7 cellular contexts compared by ENCODE assay signal in genomic region chr16:70440112-70440692, GRCh38. TPM values are rescaled to one million over a fixed set of nuclear protein-coding genes. Genes with fewer than 3 reads are reported as not detected.
A peak's percentile ranks its signal among the peaks of the same experiment; 100 is the strongest.
DNase-seq lines count a peak whose midpoint lies in the region; ATAC-seq and TF ChIP-seq lines count a peak whose summit lies in the region.
"Not testable (repeated sequence)": the region's sequence is repeated elsewhere in the genome, so short reads cannot be mapped to it uniquely, and the experiment has no call there.

No MANE protein-coding gene starts in this region.

- peak overlapping the region; percentile 88 for H2AFZ ChIP-seq in GM23248

- H4K20me1 ChIP-seq in GM23248 (ENCODE audit: insufficient read depth), result not testable (repeated sequence)

- H3K36me3 Mint-ChIP-seq in T-helper 1 cell treated with Interleukin-12 subunit alpha and Interleukin-12 subunit beta and Interleukin-4 antibody, amounts not matched to agents 30 μg/mL and 1 μg/mL, for 36 hours (ENCODE audit: low read depth); activated T-helper 1 cell treated with anti-CD3 and anti-CD28 coated beads, Interleukin-12 subunit alpha, Interleukin-12 subunit beta, Interleukin-2, Interleukin-4 antibody, amounts not matched to agents 30 ng/mL and 10 ng/mL and 1 ng/mL, durations not matched to agents 14 hours and 24 hours and 36 hours (ENCODE audit: low read depth); memory B cell: not testable (repeated sequence)

- not testable (repeated sequence) for H3K4me3 ChIP-seq in GM23248, colonic mucosa
- H3K4me3 ChIP-seq in neutrophil (ENCODE audit: low read depth in 1 of 2, low read length in 1 of 2), result peak overlapping the region in 1 of 2 experiments; percentile 87

- not testable (repeated sequence) for H3K27me3 ChIP-seq in GM23248 (replicated peaks; ENCODE audit: insufficient read depth); colonic mucosa; neutrophil

- not testable (repeated sequence) for H3K27ac ChIP-seq in GM23248
- H3K27ac ChIP-seq in colonic mucosa (peak overlapping the region; percentile 68), neutrophil (peak overlapping the region; percentile 82)

- H3K4me1 ChIP-seq in GM23248 (ENCODE audit: insufficient read depth) (peaks cover 22% of the 10 kb centered on the region), neutrophil (ENCODE audit: control insufficient read depth in 1 of 2, insufficient read depth in 1 of 2, low read depth in 1 of 2, low read length in 1 of 2) (peaks cover 23 to 31% of the 10 kb centered on the region in 2 experiments)
- H3K4me1 ChIP-seq in colonic mucosa, result not testable (repeated sequence)

- not testable (repeated sequence) for H3K9me2 ChIP-seq in GM23248 (ENCODE audit: insufficient read depth)

- in situ Hi-C loops in GM23248 (cut with MboI), result not testable (repeated sequence)

- H3K27me3 Mint-ChIP-seq in T-helper 1 cell treated with Interleukin-12 subunit alpha and Interleukin-12 subunit beta and Interleukin-4 antibody, amounts not matched to agents 30 μg/mL and 1 μg/mL, for 36 hours (ENCODE audit: low read depth); activated T-helper 1 cell treated with anti-CD3 and anti-CD28 coated beads, Interleukin-12 subunit alpha, Interleukin-12 subunit beta, Interleukin-2, Interleukin-4 antibody, amounts not matched to agents 30 ng/mL and 10 ng/mL and 1 ng/mL, durations not matched to agents 14 hours and 24 hours and 36 hours (ENCODE audit: insufficient read depth); memory B cell: not testable (repeated sequence)

- intact Hi-C loops in activated T-helper 1 cell treated with anti-CD3 and anti-CD28 coated beads, Interleukin-12 subunit alpha, Interleukin-12 subunit beta, Interleukin-2, Interleukin-4 antibody, amounts not matched to agents 30 ng/mL and 10 ng/mL and 1 ng/mL, durations not matched to agents 14 hours and 24 hours and 36 hours (cut with micrococcal nuclease); colonic mucosa (cut with DNase I): not testable (repeated sequence)

- not testable (repeated sequence) for H3K27ac Mint-ChIP-seq in T-helper 1 cell treated with Interleukin-12 subunit alpha and Interleukin-12 subunit beta and Interleukin-4 antibody, amounts not matched to agents 30 μg/mL and 1 μg/mL, for 36 hours; activated T-helper 1 cell treated with anti-CD3 and anti-CD28 coated beads, Interleukin-12 subunit alpha, Interleukin-12 subunit beta, Interleukin-2, Interleukin-4 antibody, amounts not matched to agents 30 ng/mL and 10 ng/mL and 1 ng/mL, durations not matched to agents 14 hours and 24 hours and 36 hours
- peak overlapping the region; percentile 8 for H3K27ac Mint-ChIP-seq in memory B cell

- peaks cover 15% of the 10 kb centered on the region for H3F3A ChIP-seq in GM23248 (ENCODE audit: insufficient read depth)

- not testable (repeated sequence) for DNase-seq in GM23248; activated T-helper 1 cell treated with anti-CD3 and anti-CD28 coated beads, Interleukin-12 subunit alpha, Interleukin-12 subunit beta, Interleukin-2, Interleukin-4 antibody, amounts not matched to agents 30 ng/mL and 10 ng/mL and 1 ng/mL, durations not matched to agents 14 hours and 24 hours and 36 hours (ENCODE audit: low spot score); colonic mucosa; memory B cell (ENCODE audit: low spot score in 2 of 2)
- peak; percentile 43 for DNase-seq in NCI-H146 (lab: John Stamatoyannopoulos, UW)

- peaks cover 19% of the 10 kb centered on the region for H3K4me1 Mint-ChIP-seq in T-helper 1 cell treated with Interleukin-12 subunit alpha and Interleukin-12 subunit beta and Interleukin-4 antibody, amounts not matched to agents 30 μg/mL and 1 μg/mL, for 36 hours (ENCODE audit: low read depth)
- peaks cover 29% of the 10 kb centered on the region for H3K4me1 Mint-ChIP-seq in activated T-helper 1 cell treated with anti-CD3 and anti-CD28 coated beads, Interleukin-12 subunit alpha, Interleukin-12 subunit beta, Interleukin-2, Interleukin-4 antibody, amounts not matched to agents 30 ng/mL and 10 ng/mL and 1 ng/mL, durations not matched to agents 14 hours and 24 hours and 36 hours (ENCODE audit: low read depth)
- peaks cover 17% of the 10 kb centered on the region for H3K4me1 Mint-ChIP-seq in memory B cell

- not testable (repeated sequence) for TF ChIP-seq CTCF in colonic mucosa (IDR thresholded peaks at IDR 0.05); neutrophil (IDR thresholded peaks at IDR 0.05)

- H3K9me3 ChIP-seq in GM23248 (ENCODE audit: low read depth); colonic mucosa; neutrophil: not testable (repeated sequence)

- 67 to 68% methylated on average over 10 of the region's 10 CpGs for WGBS in GM23248 (ENCODE audit: low coverage in 1 of 2, low lambda C conversion rate in 2 of 2, missing lambda C conversion rate in 2 of 2), 2 experiments

- H3K4me2 ChIP-seq in GM23248 (ENCODE audit: unreplicated experiment), result not testable (repeated sequence)

- not testable (repeated sequence) for H3K9me3 Mint-ChIP-seq in T-helper 1 cell treated with Interleukin-12 subunit alpha and Interleukin-12 subunit beta and Interleukin-4 antibody, amounts not matched to agents 30 μg/mL and 1 μg/mL, for 36 hours; activated T-helper 1 cell treated with anti-CD3 and anti-CD28 coated beads, Interleukin-12 subunit alpha, Interleukin-12 subunit beta, Interleukin-2, Interleukin-4 antibody, amounts not matched to agents 30 ng/mL and 10 ng/mL and 1 ng/mL, durations not matched to agents 14 hours and 24 hours and 36 hours; memory B cell

- H3K4me3 Mint-ChIP-seq in T-helper 1 cell treated with Interleukin-12 subunit alpha and Interleukin-12 subunit beta and Interleukin-4 antibody, amounts not matched to agents 30 μg/mL and 1 μg/mL, for 36 hours, result peak overlapping the region; percentile 89
- peak overlapping the region; percentile 86 for H3K4me3 Mint-ChIP-seq in activated T-helper 1 cell treated with anti-CD3 and anti-CD28 coated beads, Interleukin-12 subunit alpha, Interleukin-12 subunit beta, Interleukin-2, Interleukin-4 antibody, amounts not matched to agents 30 ng/mL and 10 ng/mL and 1 ng/mL, durations not matched to agents 14 hours and 24 hours and 36 hours
- H3K4me3 Mint-ChIP-seq in memory B cell, result peak overlapping the region; percentile 92

- H3K79me2 ChIP-seq in GM23248 (ENCODE audit: insufficient read depth), result peaks cover 27% of the 10 kb centered on the region

- H3K9ac ChIP-seq in GM23248; colonic mucosa (ENCODE audit: low read depth in 2 of 2, low read length in 2 of 2): not testable (repeated sequence)

- not testable (repeated sequence) for ATAC-seq in memory B cell (ENCODE audit: low read depth)

- not testable (repeated sequence) for H3K36me3 ChIP-seq in GM23248 (ENCODE audit: low read depth); colonic mucosa; neutrophil

RNA-seq across cellular contexts. Expression of gene ST3GAL2, which starts 1.3 kb away (rescaled TPM):
- 28.8 and 32.5 TPM in 2 replicates for total RNA-seq in GM23248 (2014; rRNA removed; shearing (Covaris generic))
- polyA plus RNA-seq in GM23248 (2016; fragmentation: Nextera tagmentation; extraction: Ambion mirVana), result 10.8 and 13.3 TPM in 2 replicates
- total RNA-seq in activated T-helper 1 cell treated with anti-CD3 and anti-CD28 coated beads, Interleukin-12 subunit alpha, Interleukin-12 subunit beta, Interleukin-2, Interleukin-4 antibody, amounts not matched to agents 30 ng/mL and 10 ng/mL and 1 ng/mL, durations not matched to agents 14 hours and 24 hours and 36 hours, result 35.6 and 37.7 TPM in 2 replicates
- 1 to 10 TPM; 6.9 to 8.1 TPM for total RNA-seq in colonic mucosa

RNA-seq across cellular contexts. Expression of gene FCSK, which starts 14.2 kb away (rescaled TPM):
- total RNA-seq in GM23248 (2014; rRNA removed; shearing (Covaris generic)), result 6.1 and 6.8 TPM in 2 replicates
- 2.2 and 2.6 TPM in 2 replicates for polyA plus RNA-seq in GM23248 (2016; fragmentation: Nextera tagmentation; extraction: Ambion mirVana)
- 19.7 and 21.0 TPM in 2 replicates for total RNA-seq in activated T-helper 1 cell treated with anti-CD3 and anti-CD28 coated beads, Interleukin-12 subunit alpha, Interleukin-12 subunit beta, Interleukin-2, Interleukin-4 antibody, amounts not matched to agents 30 ng/mL and 10 ng/mL and 1 ng/mL, durations not matched to agents 14 hours and 24 hours and 36 hours
- total RNA-seq in colonic mucosa, result 10 to 100 TPM; 31.3 to 38.8 TPM
